21 cellular contexts compared by ENCODE assay signal in genomic region chr18:6428851-6429395, GRCh38. TPM values are rescaled to one million over a fixed set of nuclear protein-coding genes. Genes with fewer than 3 reads are reported as not detected.
DNase-seq lines count a peak whose midpoint lies in the region; ATAC-seq and TF ChIP-seq lines count a peak whose summit lies in the region.
"Had no signal": no experiment of that assay in that cellular context is flagged by ENCODE, and none has a peak within 500 bp of the region (broad histone marks: within the 10 kb centered on the region; RNA-seq: fewer than 3 reads in every experiment).

No MANE protein-coding gene starts in this region.

- H3K79me2 ChIP-seq in neural progenitor cell (ENCODE audit: low read depth): no peaks in the 10 kb centered on the region

- peaks cover 4% of the 10 kb centered on the region for H3K27me3 Mint-ChIP-seq in neural progenitor cell (ENCODE audit: insufficient read depth, low read depth)
- H3K27me3 Mint-ChIP-seq: B cell; CD4-positive, CD25-positive, alpha-beta regulatory T cell had no signal

- no peaks in the 10 kb centered on the region for H3F3A ChIP-seq in neural progenitor cell (ENCODE audit: low read depth)

- no peaks in the 10 kb centered on the region for H3K9me3 Mint-ChIP-seq in neural progenitor cell
- H3K9me3 Mint-ChIP-seq: CD8-positive, alpha-beta T cell; GM23338; H9 had no signal

- H3K4me2 ChIP-seq in neural progenitor cell: no peak overlapping the region
- H3K4me2 ChIP-seq: BLaER1, GM23338 had no signal

- DNase-seq in left cardiac atrium: no peak
- no peak for DNase-seq in Right ventricle myocardium superior
- peak; percentile 10 for DNase-seq in WERI-Rb-1
- DNase-seq in kidney glomerular epithelial cell (lab: John Stamatoyannopoulos, UW): peak; percentile 18
- no peak for DNase-seq in neural progenitor cell (ENCODE audit: low spot score)
- DNase-seq in left lung: no peak
- no peak for DNase-seq in GM10248 (ENCODE audit: extremely low spot score)
- DNase-seq: Caco-2; CD4-positive, CD25-positive, alpha-beta regulatory T cell; CD8-positive, alpha-beta T cell; DMS153; DND-41; H9 had no signal

- no peak overlapping the region for H3K4me3 Mint-ChIP-seq in neural progenitor cell
- H3K4me3 Mint-ChIP-seq: B cell; CD4-positive, CD25-positive, alpha-beta regulatory T cell; CD8-positive, alpha-beta T cell; GM23338; H9 had no signal

- peak; percentile 22 to 55 for ATAC-seq in left cardiac atrium
- no peak for ATAC-seq in Right ventricle myocardium superior (ENCODE audit: poor library complexity)
- no peak for ATAC-seq in left lung
- no peak for ATAC-seq in GM18873 (IDR thresholded peaks at IDR 0.05; ENCODE audit: low FRiP score, unreplicated experiment)
- ATAC-seq: CD8-positive, alpha-beta T cell; GM12878; GM23338; HCT116 had no signal

- no peaks in the 10 kb centered on the region for H4K20me1 ChIP-seq in neural progenitor cell (ENCODE audit: low read depth)
- H4K20me1 ChIP-seq: BLaER1 had no signal

- CTCF ChIA-PET in GM10248 (lab: Yijun Ruan, JAX): interaction anchor here (4.3 kb wide), 1 partner anchor 11 kb away, joined by 18 read pairs; no protein-coding TSS in a partner anchor

- no peak for TF ChIP-seq CTCF in WERI-Rb-1 (IDR thresholded peaks at IDR 0.05; ENCODE audit: low read depth, low read length)
- TF ChIP-seq CTCF in neural progenitor cell (IDR thresholded peaks at IDR 0.05): no peak
- TF ChIP-seq CTCF in left lung (IDR thresholded peaks at IDR 0.05): no peak
- no peak for TF ChIP-seq CTCF in GM10248 (IDR thresholded peaks at IDR 0.05; ENCODE audit: control extremely low read depth, extremely low read depth, low read depth, missing control alignments)

- H3K4me3 ChIP-seq in WERI-Rb-1 (ENCODE audit: low read depth, low read length) (no peak overlapping the region), neural progenitor cell (no peak overlapping the region), left lung (no peak overlapping the region)
- H3K4me3 ChIP-seq: BLaER1, GM12878, GM23338 had no signal

- intact Hi-C loops in left cardiac atrium (cut with DNase I): loop anchor here in 1 of 2 donors (10.0 kb wide), 2 partner anchors 294 to 374 kb away; no protein-coding TSS in a partner anchor
- intact Hi-C loops in Right ventricle myocardium superior (cut with DNase I): no loop called here
- intact Hi-C loops in left lung (cut with DNase I): no loop called here

- no peaks in the 10 kb centered on the region for H3K36me3 Mint-ChIP-seq in neural progenitor cell
- H3K36me3 Mint-ChIP-seq: CD4-positive, CD25-positive, alpha-beta regulatory T cell; CD8-positive, alpha-beta T cell had no signal

- POLR2A ChIA-PET in GM10248 (lab: Yijun Ruan, JAX): no interaction called here

- H3K9ac ChIP-seq in neural progenitor cell: no peak overlapping the region
- H3K9ac ChIP-seq: BLaER1 had no signal

- H3K27ac ChIP-seq in WERI-Rb-1 (no peak overlapping the region), neural progenitor cell (no peak overlapping the region), left lung (no peak overlapping the region)
- H3K27ac ChIP-seq: 22Rv1, BLaER1, C4-2B had no signal

- H3K27me3 ChIP-seq in WERI-Rb-1 (ENCODE audit: insufficient read depth, low read depth, severe bottlenecking): peaks cover 2% of the 10 kb centered on the region
- no peaks in the 10 kb centered on the region for H3K27me3 ChIP-seq in neural progenitor cell
- no peaks in the 10 kb centered on the region for H3K27me3 ChIP-seq in left lung
- H3K27me3 ChIP-seq: BLaER1 had no signal

- no peaks in the 10 kb centered on the region for H3K4me1 ChIP-seq in neural progenitor cell
- H3K4me1 ChIP-seq in left lung: no peaks in the 10 kb centered on the region
- H3K4me1 ChIP-seq: BLaER1, Caco-2 had no signal

- H2AFZ ChIP-seq in neural progenitor cell (replicated peaks): no peak overlapping the region
- H2AFZ ChIP-seq: GM23338 had no signal

- H3K36me3 ChIP-seq in WERI-Rb-1: no peaks in the 10 kb centered on the region
- H3K36me3 ChIP-seq in neural progenitor cell: no peaks in the 10 kb centered on the region
- H3K36me3 ChIP-seq in left lung: no peaks in the 10 kb centered on the region
- H3K36me3 ChIP-seq: BLaER1 had no signal

- peaks cover 10% of the 10 kb centered on the region for H3K4me1 Mint-ChIP-seq in neural progenitor cell
- H3K4me1 Mint-ChIP-seq: B cell; CD4-positive, CD25-positive, alpha-beta regulatory T cell had no signal

- peak overlapping the region; percentile 74 for H3K27ac Mint-ChIP-seq in neural progenitor cell
- H3K27ac Mint-ChIP-seq: B cell; CD8-positive, alpha-beta T cell; GM23338; H9 had no signal

- H3K9me3 ChIP-seq in WERI-Rb-1 (ENCODE audit: severe bottlenecking) (no peaks in the 10 kb centered on the region), neural progenitor cell (ENCODE audit: low read depth) (no peaks in the 10 kb centered on the region), left lung (no peaks in the 10 kb centered on the region)
- H3K9me3 ChIP-seq: BLaER1, Caco-2 had no signal

RNA-seq across cellular contexts. Expression of gene L3MBTL4, which starts 14.2 kb away (rescaled TPM):
- total RNA-seq in left cardiac atrium (10 to 100 TPM; 15.1 to 19.1 TPM), Right ventricle myocardium superior (0.59 TPM), neural progenitor cell (ENCODE audit: low replicate concordance) (0.31 and 0.34 TPM in 2 replicates), left lung (10 to 100 TPM; 10.1 to 13.9 TPM)

Comparison
In these comparisons a context has a peak if more than half of its experiments do, and no peak if none do; other contexts are left out.
1. ATAC-seq: peak in left cardiac atrium (2 of 2); none in Right ventricle myocardium superior (single experiment), left lung (single experiment) and GM18873 (single experiment).
2. DNase-seq: peak in WERI-Rb-1 (single experiment) and kidney glomerular epithelial cell (single experiment); none in left cardiac atrium (single experiment), Right ventricle myocardium superior (single experiment), neural progenitor cell (single experiment), left lung (0 of 2) and GM10248 (single experiment).